In the genomic region with DNA sequence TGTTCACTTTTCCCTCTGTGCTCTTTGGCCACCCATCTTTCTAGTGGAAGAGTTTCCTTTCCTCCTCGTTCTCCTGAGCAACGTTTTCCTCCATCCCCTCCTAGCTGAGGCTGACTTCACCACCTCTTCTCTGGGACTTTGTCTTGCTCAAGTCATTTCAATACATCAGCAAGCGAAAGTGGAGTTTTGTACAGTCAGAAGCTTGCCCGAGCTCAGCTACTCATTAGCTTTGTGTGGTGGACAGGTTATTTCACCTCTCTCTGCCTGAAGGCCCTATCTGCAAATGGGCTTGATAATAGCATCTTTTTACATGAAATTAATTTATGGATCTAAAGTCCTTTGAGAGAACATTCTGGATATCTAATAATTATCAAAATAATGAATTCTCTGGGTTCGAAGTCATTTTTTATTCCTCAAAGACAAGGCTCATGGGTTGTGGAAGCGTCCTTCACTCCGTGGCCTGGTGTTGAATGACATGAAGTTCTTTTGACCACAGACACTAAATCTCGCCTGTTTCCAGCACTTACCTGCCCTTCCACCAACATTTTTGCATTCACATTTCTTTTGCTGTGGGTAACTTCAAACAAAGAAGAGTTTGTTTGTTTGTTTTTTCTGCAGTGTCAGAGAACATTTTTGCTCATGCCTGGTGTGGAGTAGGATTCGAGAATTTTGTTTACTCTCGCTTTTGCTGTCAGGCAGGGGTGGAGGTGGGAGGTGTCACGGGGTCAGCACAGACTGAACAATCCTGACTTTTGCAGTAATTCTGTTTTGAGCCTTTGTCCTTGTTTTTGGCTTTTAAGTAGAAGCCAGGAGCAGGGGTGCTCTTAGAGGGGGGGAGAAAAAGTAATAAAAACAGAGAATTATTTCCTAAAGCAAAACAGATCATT, we compare ENCODE assay signal across 32 cellular contexts.
DNase-seq lines count a peak whose midpoint lies in the region; ATAC-seq, FAIRE-seq and TF ChIP-seq lines count a peak whose summit lies in the region.
"Had no signal": no experiment of that assay in that cellular context is flagged by ENCODE, and none has a peak within 500 bp of the region (broad histone marks: within the 10 kb centered on the region; RNA-seq: fewer than 3 reads in every experiment).

No MANE protein-coding gene starts in this region.

- no peak overlapping the region for H2AFZ ChIP-seq in neural progenitor cell (replicated peaks)
- H2AFZ ChIP-seq: parathyroid adenoma had no signal

- H3K4me1 Mint-ChIP-seq in activated T-helper 17 cell treated with anti-CD3 and anti-CD28 coated beads, Interleukin-2, amount 50 U/mL, for 72 hours: peaks cover 12% of the 10 kb centered on the region
- H3K4me1 Mint-ChIP-seq in neural progenitor cell: peaks cover 12% of the 10 kb centered on the region
- H3K4me1 Mint-ChIP-seq: activated B cell treated with CpG ODN at 0.5 μM for 24 hours, CD14-positive monocyte, mesothelial cell of epicardium had no signal

- H3K4me3 ChIP-seq in neural progenitor cell: no peak overlapping the region
- H3K4me3 ChIP-seq: adrenal gland, esophagus squamous epithelium, gastrocnemius medialis, sigmoid colon had no signal

- no peaks in the 10 kb centered on the region for H3K9me3 Mint-ChIP-seq in activated T-helper 17 cell treated with anti-CD3 and anti-CD28 coated beads, Interleukin-2, amount 50 U/mL, for 72 hours
- peaks cover 3% of the 10 kb centered on the region for H3K9me3 Mint-ChIP-seq in neural progenitor cell

- no peak overlapping the region for H3K4me3 Mint-ChIP-seq in activated T-helper 17 cell treated with anti-CD3 and anti-CD28 coated beads, Interleukin-2, amount 50 U/mL, for 72 hours
- no peak overlapping the region for H3K4me3 Mint-ChIP-seq in neural progenitor cell
- H3K4me3 Mint-ChIP-seq: activated B cell treated with CpG ODN at 0.5 μM for 24 hours; activated CD4-positive, alpha-beta memory T cell treated with anti-CD3 and anti-CD28 coated beads, Interleukin-2, amount 10 ng/mL, durations not matched to agents 7 days and 5 days; brain; CD14-positive monocyte; mesothelial cell of epicardium; naive thymus-derived CD8-positive, alpha-beta T cell; stimulated activated naive CD8-positive, alpha-beta T cell treated with anti-CD3 and anti-CD28 coated beads, Interleukin-15, Interleukin-2, amounts not matched to agents 100 ng/mL and 50 ng/mL, for 24 hours had no signal

- H3K27me3 Mint-ChIP-seq in activated T-helper 17 cell treated with anti-CD3 and anti-CD28 coated beads, Interleukin-2, amount 50 U/mL, for 72 hours: no peaks in the 10 kb centered on the region
- H3K27me3 Mint-ChIP-seq in neural progenitor cell (ENCODE audit: insufficient read depth, low read depth): peaks cover 3% of the 10 kb centered on the region
- H3K27me3 Mint-ChIP-seq: activated B cell treated with CpG ODN at 0.5 μM for 24 hours; activated CD4-positive, alpha-beta memory T cell treated with anti-CD3 and anti-CD28 coated beads, Interleukin-2, amount 10 ng/mL, durations not matched to agents 7 days and 5 days; brain; naive thymus-derived CD8-positive, alpha-beta T cell; stimulated activated naive CD8-positive, alpha-beta T cell treated with anti-CD3 and anti-CD28 coated beads, Interleukin-15, Interleukin-2, amounts not matched to agents 100 ng/mL and 50 ng/mL, for 24 hours had no signal

- no peak for TF ChIP-seq CTCF in neural progenitor cell (IDR thresholded peaks at IDR 0.05)

- peaks cover 26% of the 10 kb centered on the region for H3K36me3 Mint-ChIP-seq in activated T-helper 17 cell treated with anti-CD3 and anti-CD28 coated beads, Interleukin-2, amount 50 U/mL, for 72 hours (ENCODE audit: low read depth)
- H3K36me3 Mint-ChIP-seq in neural progenitor cell: no peaks in the 10 kb centered on the region

- H3K4me2 ChIP-seq in neural progenitor cell: no peak overlapping the region

- no peak overlapping the region for H3K9ac ChIP-seq in neural progenitor cell
- H3K9ac ChIP-seq: parathyroid adenoma had no signal

- no peak for FAIRE-seq in RCC 7860 (lab: Jason Lieb, UNC)
- FAIRE-seq: colon, D721Med, HTR-8/SVneo had no signal

- no peak for DNase-seq in neural progenitor cell (ENCODE audit: low spot score)
- no peak for DNase-seq in RCC 7860 (ENCODE audit: low spot score)
- no peak for DNase-seq in activated T-cell treated with anti-CD3 and anti-CD28 coated beads for 4 hours
- DNase-seq: activated B cell treated with CpG ODN at 0.5 μM for 24 hours; activated CD4-positive, alpha-beta memory T cell treated with anti-CD3 and anti-CD28 coated beads, Interleukin-2, amount 10 ng/mL, durations not matched to agents 7 days and 5 days; adrenal gland; EL; esophagus squamous epithelium; gastrocnemius medialis; HCEC 1CT; hypothalamus; naive thymus-derived CD8-positive, alpha-beta T cell; NCI-H2171; NCI-H524; PC-3; SHP77; sigmoid colon; T1000; trophoblast cell had no signal

- H3K27ac ChIP-seq in neural progenitor cell: no peak overlapping the region
- H3K27ac ChIP-seq: adrenal gland, esophagus squamous epithelium, gastrocnemius medialis, parathyroid adenoma, sigmoid colon had no signal

- ATAC-seq in GM18873 (IDR thresholded peaks at IDR 0.05; ENCODE audit: low FRiP score, unreplicated experiment) (peak; percentile 58), HG02678 (IDR thresholded peaks at IDR 0.05; ENCODE audit: unreplicated experiment) (peak; percentile 63), HG03097 (IDR thresholded peaks at IDR 0.05; ENCODE audit: low FRiP score, unreplicated experiment) (no peak), HG03439 (IDR thresholded peaks at IDR 0.05; ENCODE audit: unreplicated experiment) (no peak)
- no peak for ATAC-seq in activated T-helper 17 cell treated with anti-CD3 and anti-CD28 coated beads, Interleukin-2, amount 50 U/mL, for 72 hours (replicated peaks)
- ATAC-seq: gastrocnemius medialis; naive thymus-derived CD8-positive, alpha-beta T cell; PC-3 had no signal

- H3K27me3 ChIP-seq in neural progenitor cell: no peaks in the 10 kb centered on the region
- H3K27me3 ChIP-seq: adrenal gland, esophagus squamous epithelium, gastrocnemius medialis, sigmoid colon had no signal

- no peaks in the 10 kb centered on the region for H3F3A ChIP-seq in neural progenitor cell (ENCODE audit: low read depth)

- peak overlapping the region; percentile 31 for H3K27ac Mint-ChIP-seq in activated T-helper 17 cell treated with anti-CD3 and anti-CD28 coated beads, Interleukin-2, amount 50 U/mL, for 72 hours
- H3K27ac Mint-ChIP-seq in neural progenitor cell: peak overlapping the region; percentile 22
- H3K27ac Mint-ChIP-seq: activated B cell treated with CpG ODN at 0.5 μM for 24 hours; CD14-positive monocyte; mesothelial cell of epicardium; stimulated activated naive CD8-positive, alpha-beta T cell treated with anti-CD3 and anti-CD28 coated beads, Interleukin-15, Interleukin-2, amounts not matched to agents 100 ng/mL and 50 ng/mL, for 24 hours had no signal

- H3K4me1 ChIP-seq in neural progenitor cell: no peaks in the 10 kb centered on the region
- H3K4me1 ChIP-seq: parathyroid adenoma had no signal

- no peaks in the 10 kb centered on the region for H3K36me3 ChIP-seq in neural progenitor cell
- H3K36me3 ChIP-seq: adrenal gland, esophagus squamous epithelium, gastrocnemius medialis, sigmoid colon had no signal

- no peaks in the 10 kb centered on the region for H3K9me3 ChIP-seq in neural progenitor cell (ENCODE audit: low read depth)
- H3K9me3 ChIP-seq: adrenal gland, esophagus squamous epithelium, gastrocnemius medialis, sigmoid colon had no signal

- H3K79me2 ChIP-seq in neural progenitor cell (ENCODE audit: low read depth): no peaks in the 10 kb centered on the region
- H3K79me2 ChIP-seq: parathyroid adenoma had no signal

- no peaks in the 10 kb centered on the region for H4K20me1 ChIP-seq in neural progenitor cell (ENCODE audit: low read depth)

Comparison
In these comparisons a context has a peak if more than half of its experiments do, and no peak if none do; other contexts are left out.
1. ATAC-seq: peak in GM18873 (single experiment) and HG02678 (single experiment); none in activated T-helper 17 cell treated with anti-CD3 and anti-CD28 coated beads, Interleukin-2, amount 50 U/mL, for 72 hours (single experiment), HG03097 (single experiment) and HG03439 (single experiment).